Comparison of ENCODE assay signal across 24 cellular contexts in the genomic region with DNA sequence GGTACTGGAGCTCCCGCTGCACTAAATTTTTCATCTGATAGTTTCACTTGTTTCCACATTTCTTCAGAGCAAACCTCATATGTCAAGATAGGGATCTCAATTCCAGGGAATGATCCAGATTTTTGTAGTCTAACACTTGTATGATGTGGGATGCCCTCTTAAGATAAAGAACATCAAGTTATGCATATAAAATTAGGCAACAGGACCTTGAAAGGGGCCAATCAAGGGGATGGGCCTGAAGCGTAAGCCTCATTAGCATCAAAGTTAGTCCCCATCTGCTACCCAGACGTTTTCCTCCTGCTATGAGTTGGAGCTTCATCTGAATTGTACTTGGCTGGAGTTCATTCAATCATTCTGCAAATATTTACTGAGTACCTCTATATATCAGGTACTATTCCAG. TPM values are rescaled to one million over a fixed set of nuclear protein-coding genes. Genes with fewer than 3 reads are reported as not detected.
A peak's percentile ranks its signal among the peaks of the same experiment; 100 is the strongest.
DNase-seq lines count a peak whose midpoint lies in the region; ATAC-seq, FAIRE-seq and TF ChIP-seq lines count a peak whose summit lies in the region.
"Had no signal": no experiment of that assay in that cellular context is flagged by ENCODE, and none has a peak within 500 bp of the region (broad histone marks: within the 10 kb centered on the region; RNA-seq: fewer than 3 reads in every experiment).

No MANE protein-coding gene starts in this region.

- FAIRE-seq in astrocyte (lab: Jason Lieb, UNC), result no peak
- FAIRE-seq: colon had no signal

- peaks cover 1% of the 10 kb centered on the region for H3K36me3 Mint-ChIP-seq in astrocyte (ENCODE audit: low read depth, unreplicated experiment)
- H3K36me3 Mint-ChIP-seq: activated naive CD8-positive, alpha-beta T cell treated with anti-CD3 and anti-CD28 coated beads, Interleukin-2, amount 10 ng/mL, durations not matched to agents 7 days and 5 days; CD4-positive, CD25-positive, alpha-beta regulatory T cell; naive thymus-derived CD4-positive, alpha-beta T cell had no signal

- H3K4me1 ChIP-seq in astrocyte (ENCODE audit: insufficient read depth, low read length), result no peaks in the 10 kb centered on the region
- H3K4me1 ChIP-seq: esophagus squamous epithelium had no signal

- DNase-seq in AG10803 (ENCODE audit: low read depth) (peak; percentile 82), DMS53 (lab: John Stamatoyannopoulos, UW) (peak; percentile 58), NCI-H510A treated with DMSO at 0.1 percent for 48 hours (lab: John Stamatoyannopoulos, UW) (peak; percentile 22), astrocyte (ENCODE audit: low read depth) (peak; percentile 90), HuH-7 (ENCODE audit: low spot score) (no peak), inferior parietal cortex (ENCODE audit: extremely low spot score) (no peak)
- DNase-seq: activated CD4-positive, alpha-beta T cell treated with anti-CD3 and anti-CD28 coated beads, Interleukin-2, amount 50 U/mL, for 4 hours; activated CD8-positive, alpha-beta memory T cell treated with anti-CD3 and anti-CD28 coated beads, Interleukin-2, amount 50 U/mL, for 4 hours; activated naive CD8-positive, alpha-beta T cell treated with anti-CD3 and anti-CD28 coated beads, Interleukin-2, amount 10 ng/mL, durations not matched to agents 7 days and 5 days; CD4-positive, CD25-positive, alpha-beta regulatory T cell; DMS79; esophagus squamous epithelium; mesenchymal stem cell; naive thymus-derived CD4-positive, alpha-beta T cell; ovary; stimulated activated CD4-positive, alpha-beta T cell treated with anti-CD3 and anti-CD28 coated beads, Interleukin-4, amount 100 ng/mL, for 1 hour; stimulated activated naive CD4-positive, alpha-beta T cell had no signal

- no peaks in the 10 kb centered on the region for H3K27me3 Mint-ChIP-seq in astrocyte (ENCODE audit: low read depth, unreplicated experiment)
- H3K27me3 Mint-ChIP-seq: activated naive CD8-positive, alpha-beta T cell treated with anti-CD3 and anti-CD28 coated beads, Interleukin-2, amount 10 ng/mL, durations not matched to agents 7 days and 5 days; brain; CD4-positive, CD25-positive, alpha-beta regulatory T cell; naive thymus-derived CD4-positive, alpha-beta T cell had no signal

- TF ChIP-seq CTCF in AG10803 (conservative IDR thresholded peaks at IDR 0.05; ENCODE audit: low read length) (no peak), astrocyte (IDR thresholded peaks at IDR 0.05; ENCODE audit: insufficient read depth, low read depth, low read length) (no peak)

- no peak overlapping the region for H3K4me3 ChIP-seq in AG10803 (ENCODE audit: low read length)
- no peak overlapping the region for H3K4me3 ChIP-seq in astrocyte (ENCODE audit: insufficient read depth, low read depth, low read length)
- H3K4me3 ChIP-seq: esophagus squamous epithelium, ovary, thoracic aorta had no signal

- H2AFZ ChIP-seq in astrocyte (ENCODE audit: low read depth, low read length), result no peak overlapping the region

- no peak overlapping the region for H3K27ac Mint-ChIP-seq in astrocyte (ENCODE audit: unreplicated experiment)
- H3K27ac Mint-ChIP-seq: activated naive CD8-positive, alpha-beta T cell treated with anti-CD3 and anti-CD28 coated beads, Interleukin-2, amount 10 ng/mL, durations not matched to agents 7 days and 5 days; activated T-helper 2 cell treated with anti-CD3 and anti-CD28 coated beads, Interferon-gamma antibody, Interleukin-2, Interleukin-4, amounts not matched to agents 10 μg/mL and 5 μg/mL and 100 μg/mL, durations not matched to agents 14 hours and 24 hours and 36 hours; brain; CD4-positive, CD25-positive, alpha-beta regulatory T cell; naive thymus-derived CD4-positive, alpha-beta T cell had no signal

- no peaks in the 10 kb centered on the region for H3K36me3 ChIP-seq in astrocyte (ENCODE audit: insufficient read depth, low read length)
- H3K36me3 ChIP-seq: esophagus squamous epithelium, ovary, thoracic aorta had no signal

- H3K4me2 ChIP-seq in astrocyte (ENCODE audit: low read length), result no peak overlapping the region

- H3K9ac ChIP-seq in astrocyte (ENCODE audit: low read length), result no peak overlapping the region

- no peaks in the 10 kb centered on the region for H3K27me3 ChIP-seq in astrocyte (ENCODE audit: insufficient read depth, low read length)
- H3K27me3 ChIP-seq: esophagus squamous epithelium, ovary had no signal

- H3K9me3 Mint-ChIP-seq in astrocyte (ENCODE audit: unreplicated experiment), result no peaks in the 10 kb centered on the region
- H3K9me3 Mint-ChIP-seq: activated naive CD8-positive, alpha-beta T cell treated with anti-CD3 and anti-CD28 coated beads, Interleukin-2, amount 10 ng/mL, durations not matched to agents 7 days and 5 days; activated T-helper 2 cell treated with anti-CD3 and anti-CD28 coated beads, Interferon-gamma antibody, Interleukin-2, Interleukin-4, amounts not matched to agents 10 μg/mL and 5 μg/mL and 100 μg/mL, durations not matched to agents 14 hours and 24 hours and 36 hours; CD4-positive, CD25-positive, alpha-beta regulatory T cell had no signal

- no peaks in the 10 kb centered on the region for H3K4me1 Mint-ChIP-seq in astrocyte (ENCODE audit: low read depth, unreplicated experiment)
- H3K4me1 Mint-ChIP-seq: activated naive CD8-positive, alpha-beta T cell treated with anti-CD3 and anti-CD28 coated beads, Interleukin-2, amount 10 ng/mL, durations not matched to agents 7 days and 5 days; CD4-positive, CD25-positive, alpha-beta regulatory T cell; naive thymus-derived CD4-positive, alpha-beta T cell had no signal

- no peaks in the 10 kb centered on the region for H3K79me2 ChIP-seq in astrocyte (ENCODE audit: insufficient read depth, low read length)

- no peak for ATAC-seq in GM19397 (IDR thresholded peaks at IDR 0.05; ENCODE audit: unreplicated experiment)
- no peak for ATAC-seq in HG03097 (IDR thresholded peaks at IDR 0.05; ENCODE audit: low FRiP score, unreplicated experiment)
- ATAC-seq: naive thymus-derived CD4-positive, alpha-beta T cell had no signal

- H3K9me3 ChIP-seq in astrocyte (ENCODE audit: insufficient read depth, low read depth, low read length), result no peaks in the 10 kb centered on the region
- H3K9me3 ChIP-seq: esophagus squamous epithelium, ovary, thoracic aorta had no signal

- no peak overlapping the region for H3K4me3 Mint-ChIP-seq in astrocyte (ENCODE audit: unreplicated experiment)
- H3K4me3 Mint-ChIP-seq: activated naive CD8-positive, alpha-beta T cell treated with anti-CD3 and anti-CD28 coated beads, Interleukin-2, amount 10 ng/mL, durations not matched to agents 7 days and 5 days; brain; CD4-positive, CD25-positive, alpha-beta regulatory T cell; naive thymus-derived CD4-positive, alpha-beta T cell had no signal

- H4K20me1 ChIP-seq in astrocyte (ENCODE audit: insufficient read depth, low read length), result no peaks in the 10 kb centered on the region

- no peak overlapping the region for H3K27ac ChIP-seq in astrocyte (ENCODE audit: low read depth, low read length)
- H3K27ac ChIP-seq: esophagus squamous epithelium, ovary, thoracic aorta had no signal

RNA-seq across cellular contexts. Expression of a gene that starts 17.5 kb away (rescaled TPM):
- 2.1 and 2.6 TPM in 2 replicates for total RNA-seq in astrocyte
- total RNA-seq: activated T-helper 2 cell treated with anti-CD3 and anti-CD28 coated beads, Interferon-gamma antibody, Interleukin-2, Interleukin-4, amounts not matched to agents 10 μg/mL and 5 μg/mL and 100 μg/mL, durations not matched to agents 14 hours and 24 hours and 36 hours; CD4-positive, CD25-positive, alpha-beta regulatory T cell; RPMI7951 had no signal

Comparison
In these comparisons a context has a peak if more than half of its experiments do, and no peak if none do; other contexts are left out.
1. DNase-seq: peak in AG10803 (single experiment), DMS53 (single experiment), NCI-H510A treated with DMSO at 0.1 percent for 48 hours (single experiment) and astrocyte (single experiment); none in HuH-7 (single experiment) and inferior parietal cortex (single experiment).